In the genomic region with DNA sequence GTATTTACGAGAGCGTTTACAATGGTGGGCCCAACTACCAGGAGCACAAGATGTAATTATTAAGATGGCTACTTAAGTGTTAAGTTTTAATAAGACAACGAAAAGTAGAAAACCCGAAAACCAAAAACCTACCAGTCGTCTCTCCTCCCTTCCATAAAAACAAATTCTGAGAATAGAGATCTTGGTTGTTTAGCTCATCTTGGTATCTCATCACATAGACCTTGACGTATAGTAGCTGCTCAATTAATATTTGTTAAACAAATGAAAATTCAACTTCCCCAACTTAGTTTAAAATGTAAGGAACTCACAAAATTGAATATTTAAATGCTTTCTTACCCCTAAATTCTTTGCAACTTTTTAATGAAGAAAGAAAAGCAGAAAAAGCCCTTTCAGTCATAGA, we compare ENCODE assay signal across 1 cellular context.
TF ChIP-seq lines count a peak whose summit lies in the region.

No MANE protein-coding gene starts in this region.

TF ChIP-seq in A549, 52 proteins besides CTCF, POLR2A, EP300 and RAD21 (continued from another document):
- TF ChIP-seq, protein P1, sequence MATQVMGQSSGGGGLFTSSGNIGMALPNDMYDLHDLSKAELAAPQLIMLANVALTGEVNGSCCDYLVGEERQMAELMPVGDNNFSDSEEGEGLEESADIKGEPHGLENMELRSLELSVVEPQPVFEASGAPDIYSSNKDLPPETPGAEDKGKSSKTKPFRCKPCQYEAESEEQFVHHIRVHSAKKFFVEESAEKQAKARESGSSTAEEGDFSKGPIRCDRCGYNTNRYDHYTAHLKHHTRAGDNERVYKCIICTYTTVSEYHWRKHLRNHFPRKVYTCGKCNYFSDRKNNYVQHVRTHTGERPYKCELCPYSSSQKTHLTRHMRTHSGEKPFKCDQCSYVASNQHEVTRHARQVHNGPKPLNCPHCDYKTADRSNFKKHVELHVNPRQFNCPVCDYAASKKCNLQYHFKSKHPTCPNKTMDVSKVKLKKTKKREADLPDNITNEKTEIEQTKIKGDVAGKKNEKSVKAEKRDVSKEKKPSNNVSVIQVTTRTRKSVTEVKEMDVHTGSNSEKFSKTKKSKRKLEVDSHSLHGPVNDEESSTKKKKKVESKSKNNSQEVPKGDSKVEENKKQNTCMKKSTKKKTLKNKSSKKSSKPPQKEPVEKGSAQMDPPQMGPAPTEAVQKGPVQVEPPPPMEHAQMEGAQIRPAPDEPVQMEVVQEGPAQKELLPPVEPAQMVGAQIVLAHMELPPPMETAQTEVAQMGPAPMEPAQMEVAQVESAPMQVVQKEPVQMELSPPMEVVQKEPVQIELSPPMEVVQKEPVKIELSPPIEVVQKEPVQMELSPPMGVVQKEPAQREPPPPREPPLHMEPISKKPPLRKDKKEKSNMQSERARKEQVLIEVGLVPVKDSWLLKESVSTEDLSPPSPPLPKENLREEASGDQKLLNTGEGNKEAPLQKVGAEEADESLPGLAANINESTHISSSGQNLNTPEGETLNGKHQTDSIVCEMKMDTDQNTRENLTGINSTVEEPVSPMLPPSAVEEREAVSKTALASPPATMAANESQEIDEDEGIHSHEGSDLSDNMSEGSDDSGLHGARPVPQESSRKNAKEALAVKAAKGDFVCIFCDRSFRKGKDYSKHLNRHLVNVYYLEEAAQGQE (IDR thresholded peaks at IDR 0.05), result no peak
- TF ChIP-seq EHMT2 (IDR thresholded peaks at IDR 0.05; ENCODE audit: low read depth) (no peak), GATA3 (IDR thresholded peaks at IDR 0.05; ENCODE audit: borderline replicate concordance) (no peak), NR3C1 (IDR thresholded peaks at IDR 0.05) (no peak), ZC3H11A (IDR thresholded peaks at IDR 0.05) (no peak), TP53 (CRISPR knock-in tag; IDR thresholded peaks at IDR 0.05) (no peak)
- TF ChIP-seq, protein P2, sequence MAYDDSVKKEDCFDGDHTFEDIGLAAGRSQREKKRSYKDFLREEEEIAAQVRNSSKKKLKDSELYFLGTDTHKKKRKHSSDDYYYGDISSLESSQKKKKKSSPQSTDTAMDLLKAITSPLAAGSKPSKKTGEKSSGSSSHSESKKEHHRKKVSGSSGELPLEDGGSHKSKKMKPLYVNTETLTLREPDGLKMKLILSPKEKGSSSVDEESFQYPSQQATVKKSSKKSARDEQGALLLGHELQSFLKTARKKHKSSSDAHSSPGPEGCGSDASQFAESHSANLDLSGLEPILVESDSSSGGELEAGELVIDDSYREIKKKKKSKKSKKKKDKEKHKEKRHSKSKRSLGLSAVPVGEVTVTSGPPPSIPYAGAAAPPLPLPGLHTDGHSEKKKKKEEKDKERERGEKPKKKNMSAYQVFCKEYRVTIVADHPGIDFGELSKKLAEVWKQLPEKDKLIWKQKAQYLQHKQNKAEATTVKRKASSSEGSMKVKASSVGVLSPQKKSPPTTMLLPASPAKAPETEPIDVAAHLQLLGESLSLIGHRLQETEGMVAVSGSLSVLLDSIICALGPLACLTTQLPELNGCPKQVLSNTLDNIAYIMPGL (CRISPR knock-in tag; IDR thresholded peaks at IDR 0.05; ENCODE audit: borderline replicate concordance), result no peak
